ENCODE assay signal across 29 cellular contexts in the genomic region with DNA sequence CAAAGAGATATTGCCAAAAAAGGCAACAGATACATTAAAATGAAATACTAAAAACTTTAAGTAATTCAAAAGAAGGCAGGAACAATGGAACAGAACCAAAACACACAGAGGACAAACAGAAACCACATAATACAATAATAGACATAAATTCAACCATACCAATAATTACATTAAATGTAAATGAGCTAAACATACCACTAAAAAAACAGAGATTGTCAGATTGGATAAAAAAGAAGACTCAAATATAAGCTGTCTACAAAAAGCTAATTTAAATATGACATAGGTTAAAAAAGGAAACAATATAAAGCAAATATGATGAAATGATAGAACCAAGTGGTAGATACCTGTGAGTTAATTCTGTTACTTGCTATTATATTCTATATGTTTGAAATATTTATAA.
"Had no signal": no experiment of that assay in that cellular context is flagged by ENCODE, and none has a peak within 500 bp of the region (broad histone marks: within the 10 kb centered on the region; RNA-seq: fewer than 3 reads in every experiment).

No MANE protein-coding gene starts in this region.

- FAIRE-seq: TTC549 had no signal

- H2AFZ ChIP-seq: hepatocyte had no signal

- H3K4me1 ChIP-seq: ascending aorta, breast epithelium, esophagus muscularis mucosa, foreskin keratinocyte, gastroesophageal sphincter, heart right ventricle had no signal

- DNase-seq: activated CD4-positive, alpha-beta T cell treated with anti-CD3 and anti-CD28 coated beads for 1 hour; activated CD4-positive, alpha-beta T cell treated with anti-CD3 and anti-CD28 coated beads for 4 hours; activated CD4-positive, alpha-beta T cell treated with anti-CD3 and anti-CD28 coated beads, Interleukin-2, amount 10 ng/mL, durations not matched to agents 7 days and 5 days; activated CD4-positive, alpha-beta T cell treated with anti-CD3 and anti-CD28 coated beads, Interleukin-2, amount 50 U/mL, for 48 hours; activated CD8-positive, alpha-beta T cell treated with anti-CD3 and anti-CD28 coated beads for 36 hours; activated gamma-delta T cell; activated naive CD4-positive, alpha-beta T cell; activated naive CD4-positive, alpha-beta T cell treated with anti-CD3 and anti-CD28 coated beads, Interleukin-2, amount 10 ng/mL, durations not matched to agents 7 days and 5 days; activated naive CD8-positive, alpha-beta T cell treated with anti-CD3 and anti-CD28 coated beads, Interleukin-2, amount 10 ng/mL, durations not matched to agents 7 days and 5 days; activated T-cell treated with anti-CD3 and anti-CD28 coated beads, Interleukin-2, amount 50 U/mL, for 4 hours; central memory CD4-positive, alpha-beta T cell; cortex of kidney; dermis blood vessel endothelial cell; effector CD4-positive, alpha-beta T cell; effector memory CD8-positive, alpha-beta T cell; erythroblast; foreskin keratinocyte; heart right ventricle; T-helper 2 cell had no signal

- H3K4me3 ChIP-seq: ascending aorta, breast epithelium, cardiac muscle cell, esophagus muscularis mucosa, gastroesophageal sphincter, heart right ventricle, hepatocyte had no signal

- H3K4me2 ChIP-seq: hepatocyte had no signal

- H3K36me3 ChIP-seq: ascending aorta, breast epithelium, cardiac muscle cell, esophagus muscularis mucosa, gastroesophageal sphincter, heart right ventricle had no signal

- H3K27me3 ChIP-seq: ascending aorta, breast epithelium, cardiac muscle cell, esophagus muscularis mucosa, foreskin keratinocyte, gastroesophageal sphincter, heart right ventricle, hepatocyte had no signal

- H3K27ac ChIP-seq: ascending aorta, breast epithelium, cardiac muscle cell, esophagus muscularis mucosa, foreskin keratinocyte, gastroesophageal sphincter, heart right ventricle, hepatocyte, VCaP had no signal

- ATAC-seq: activated CD8-positive, alpha-beta T cell treated with anti-CD3 and anti-CD28 coated beads for 36 hours; activated naive CD4-positive, alpha-beta T cell treated with anti-CD3 and anti-CD28 coated beads, Interleukin-2, amount 50 U/mL, for 72 hours; activated T-cell treated with anti-CD3 and anti-CD28 coated beads, Interleukin-2, amount 50 U/mL, for 4 hours; effector memory CD8-positive, alpha-beta T cell; foreskin keratinocyte; gastroesophageal sphincter; heart right ventricle; WTC11 had no signal

- H3K79me2 ChIP-seq: hepatocyte had no signal
